Comparison of ENCODE assay signal across 9 cellular contexts in genomic region chr18:46167971-46168370, GRCh38.
A peak's percentile ranks its signal among the peaks of the same experiment; 100 is the strongest.
DNase-seq lines count a peak whose midpoint lies in the region; ATAC-seq and TF ChIP-seq lines count a peak whose summit lies in the region.
"Had no signal": no experiment of that assay in that cellular context is flagged by ENCODE, and none has a peak within 500 bp of the region (broad histone marks: within the 10 kb centered on the region; RNA-seq: fewer than 3 reads in every experiment).

No MANE protein-coding gene starts in this region.

- no peak overlapping the region for H2BK15ac ChIP-seq in neuronal stem cell (ENCODE audit: low read length)

- H3K36me3 ChIP-seq in CD4-positive, alpha-beta memory T cell (ENCODE audit: insufficient read depth, low read length): no peaks in the 10 kb centered on the region
- no peaks in the 10 kb centered on the region for H3K36me3 ChIP-seq in neuronal stem cell (replicated peaks in 1 of 2; ENCODE audit: control insufficient read depth in 2 of 2, insufficient read depth in 2 of 2, low read length in 2 of 2)
- no peaks in the 10 kb centered on the region for H3K36me3 ChIP-seq in SK-N-SH (replicated peaks in 1 of 2; ENCODE audit: control insufficient read depth in 1 of 2, insufficient read depth in 2 of 2, low read length in 1 of 2)

- no peak overlapping the region for H3K4ac ChIP-seq in neuronal stem cell (ENCODE audit: low read length)

- H3K79me1 ChIP-seq in neuronal stem cell (ENCODE audit: low read depth, low read length): no peaks in the 10 kb centered on the region

- WGBS in neuronal stem cell (ENCODE audit: extremely low coverage in 2 of 2, insufficient read length in 2 of 2, insufficient replicate concordance in 1 of 2), 2 donors: no CpG with 5 or more reads among the region's 9 CpGs
- WGBS in SK-N-SH (ENCODE audit: low lambda C conversion rate): 96% methylated on average over 9 of the region's 9 CpGs

- ATAC-seq in GM19463 (IDR thresholded peaks at IDR 0.05; ENCODE audit: unreplicated experiment) (peak; percentile 93), HG03354 (IDR thresholded peaks at IDR 0.05; ENCODE audit: poor library complexity, severe bottlenecking, unreplicated experiment) (peak; percentile 97)
- peak; percentile 79 for ATAC-seq in activated CD8-positive, alpha-beta T cell treated with anti-CD3 and anti-CD28 coated beads for 36 hours

- H3K4me1 ChIP-seq in CD4-positive, alpha-beta memory T cell (ENCODE audit: insufficient read depth, low read length): peaks cover 9% of the 10 kb centered on the region
- H3K4me1 ChIP-seq in neuronal stem cell (ENCODE audit: control insufficient read depth in 2 of 2, insufficient read depth in 1 of 2, low read depth in 1 of 2, low read length in 2 of 2) (peaks cover 0 to 3% of the 10 kb centered on the region in 2 donors), SK-N-SH (ENCODE audit: control insufficient read depth in 1 of 2, insufficient read depth in 2 of 2, low read depth in 1 of 2, low read length in 1 of 2) (peaks cover 1 to 9% of the 10 kb centered on the region in 2 experiments; a peak in 2 of 4 replicates)

- no peak overlapping the region for H2BK5ac ChIP-seq in neuronal stem cell (ENCODE audit: low read length)

- no peak overlapping the region for H3K4me3 ChIP-seq in CD4-positive, alpha-beta memory T cell (ENCODE audit: low read length in 2 of 2)
- H3K4me3 ChIP-seq in neuronal stem cell (ENCODE audit: low read length in 2 of 2) (no peak overlapping the region), SK-N-SH (ENCODE audit: low read depth in 2 of 2, low read length in 1 of 2) (no peak overlapping the region)

- H3K9me2 ChIP-seq in SK-N-SH: no peaks in the 10 kb centered on the region

- H4K91ac ChIP-seq in neuronal stem cell (ENCODE audit: low read depth, low read length, poor library complexity): peak overlapping the region; percentile 69

- H2AK5ac ChIP-seq in neuronal stem cell (ENCODE audit: low read depth, low read length): no peak overlapping the region

- no peak overlapping the region for H3K14ac ChIP-seq in neuronal stem cell (ENCODE audit: low read length)

- H4K20me1 ChIP-seq in SK-N-SH (ENCODE audit: insufficient read depth): no peaks in the 10 kb centered on the region

- no peak overlapping the region for H3K9ac ChIP-seq in neuronal stem cell (ENCODE audit: low read depth, low read length, poor library complexity)
- H3K9ac ChIP-seq in SK-N-SH: no peak overlapping the region

- no peaks in the 10 kb centered on the region for H3K27me3 ChIP-seq in CD4-positive, alpha-beta memory T cell (ENCODE audit: insufficient read depth, low read length)
- H3K27me3 ChIP-seq in neuronal stem cell (ENCODE audit: control insufficient read depth in 3 of 3, insufficient read depth in 3 of 3, low read depth in 1 of 3, low read length in 3 of 3) (no peaks in the 10 kb centered on the region), SK-N-SH (ENCODE audit: insufficient read depth) (no peaks in the 10 kb centered on the region)

- H2AFZ ChIP-seq in neuronal stem cell (ENCODE audit: low read length) (no peak overlapping the region), SK-N-SH (ENCODE audit: low read depth) (no peak overlapping the region)

- TF ChIP-seq EP300 in SK-N-SH (IDR thresholded peaks at IDR 0.05; ENCODE audit: borderline replicate concordance in 1 of 2, low read depth in 1 of 2, low read length in 1 of 2): no peak

- intact Hi-C loops in CD4-positive, alpha-beta memory T cell (cut with micrococcal nuclease): no loop called here
- intact Hi-C loops in activated CD8-positive, alpha-beta T cell treated with anti-CD3 and anti-CD28 coated beads for 36 hours (cut with micrococcal nuclease): no loop called here

- TF ChIP-seq CTCF in activated CD8-positive, alpha-beta T cell treated with anti-CD3 and anti-CD28 coated beads for 36 hours (IDR thresholded peaks at IDR 0.05): no peak
- TF ChIP-seq CTCF in SK-N-SH (IDR thresholded peaks at IDR 0.05): no peak

- no peak overlapping the region for H4K8ac ChIP-seq in neuronal stem cell (ENCODE audit: low read depth, low read length)

- H3K18ac ChIP-seq in neuronal stem cell (ENCODE audit: low read length): no peak overlapping the region

- H3K4me3 Mint-ChIP-seq in CD4-positive, alpha-beta memory T cell: peak overlapping the region; percentile 78 to 87 (median 82)
- H3K4me3 Mint-ChIP-seq in activated CD8-positive, alpha-beta T cell treated with anti-CD3 and anti-CD28 coated beads for 36 hours: peak overlapping the region; percentile 59

- H3K27me3 Mint-ChIP-seq in CD4-positive, alpha-beta memory T cell: no peaks in the 10 kb centered on the region
- H3K27me3 Mint-ChIP-seq in activated CD8-positive, alpha-beta T cell treated with anti-CD3 and anti-CD28 coated beads for 36 hours: no peaks in the 10 kb centered on the region

- H3K79me2 ChIP-seq in SK-N-SH (ENCODE audit: insufficient read depth): no peaks in the 10 kb centered on the region

- H3K36me3 Mint-ChIP-seq in CD4-positive, alpha-beta memory T cell: no peaks in the 10 kb centered on the region
- no peaks in the 10 kb centered on the region for H3K36me3 Mint-ChIP-seq in activated CD8-positive, alpha-beta T cell treated with anti-CD3 and anti-CD28 coated beads for 36 hours (ENCODE audit: low read depth)

- TF ChIP-seq RAD21 in SK-N-SH (IDR thresholded peaks at IDR 0.05; ENCODE audit: low read length): no peak

- no peaks in the 10 kb centered on the region for H3K9me3 ChIP-seq in CD4-positive, alpha-beta memory T cell (ENCODE audit: control insufficient read depth in 1 of 2, low read length in 2 of 2)
- peaks cover 0 to 2% of the 10 kb centered on the region in 2 donors for H3K9me3 ChIP-seq in neuronal stem cell (replicated peaks in 1 of 2; ENCODE audit: control insufficient read depth in 2 of 2, insufficient read depth in 1 of 2, low read depth in 1 of 2, low read length in 2 of 2)
- H3K9me3 ChIP-seq in SK-N-SH: no peaks in the 10 kb centered on the region

- H3K4me2 ChIP-seq in neuronal stem cell (ENCODE audit: insufficient read depth, low read length, poor library complexity, severe bottlenecking) (no peak overlapping the region), SK-N-SH (no peak overlapping the region)

- peak overlapping the region in 5 of 7 donors; percentile 19 to 86 (median 79) for H3K27ac Mint-ChIP-seq in CD4-positive, alpha-beta memory T cell
- H3K27ac Mint-ChIP-seq in activated CD8-positive, alpha-beta T cell treated with anti-CD3 and anti-CD28 coated beads for 36 hours: peak overlapping the region; percentile 88

- peak in 1 of 5 donors; percentile 38 for DNase-seq in CD4-positive, alpha-beta memory T cell
- DNase-seq in activated CD8-positive, alpha-beta T cell treated with anti-CD3 and anti-CD28 coated beads for 36 hours: peak; percentile 73
- DNase-seq in neuronal stem cell (ENCODE audit: low spot score): no peak
- no peak for DNase-seq in iPS-NIHi7 (ENCODE audit: extremely low spot score)
- DNase-seq in SK-N-SH: no peak
- no peak for DNase-seq in DMS79 treated with DMSO at 0.1 percent for 48 hours (lab: John Stamatoyannopoulos, UW)

- no peak overlapping the region for H3K27ac ChIP-seq in CD4-positive, alpha-beta memory T cell (ENCODE audit: low read depth, low read length)
- H3K27ac ChIP-seq in neuronal stem cell (replicated peaks; ENCODE audit: low read length): no peak overlapping the region
- no peak overlapping the region for H3K27ac ChIP-seq in SK-N-SH (ENCODE audit: low read depth in 2 of 2, low read length in 1 of 2)
- H3K27ac ChIP-seq: VCaP had no signal

- H3K4me1 Mint-ChIP-seq in CD4-positive, alpha-beta memory T cell: peaks cover 7 to 35% (median 17%) of the 10 kb centered on the region in 4 donors
- peaks cover 37% of the 10 kb centered on the region for H3K4me1 Mint-ChIP-seq in activated CD8-positive, alpha-beta T cell treated with anti-CD3 and anti-CD28 coated beads for 36 hours (ENCODE audit: low read depth)

- H3K23ac ChIP-seq in neuronal stem cell (ENCODE audit: low read depth, low read length, poor library complexity): no peak overlapping the region

- no peaks in the 10 kb centered on the region for H3K9me3 Mint-ChIP-seq in CD4-positive, alpha-beta memory T cell
- no peaks in the 10 kb centered on the region for H3K9me3 Mint-ChIP-seq in activated CD8-positive, alpha-beta T cell treated with anti-CD3 and anti-CD28 coated beads for 36 hours

- peaks cover 9% of the 10 kb centered on the region for H3F3A ChIP-seq in SK-N-SH (replicated peaks; ENCODE audit: insufficient read depth)

- POLR2A ChIA-PET in CD4-positive, alpha-beta memory T cell (lab: Charles Lee; ENCODE audit: partially characterized antibody): no interaction called here
- POLR2A ChIA-PET in activated CD8-positive, alpha-beta T cell treated with anti-CD3 and anti-CD28 coated beads for 36 hours (lab: Charles Lee): no interaction called here
- POLR2A ChIA-PET in SK-N-SH (lab: Yijun Ruan, JAX): no interaction called here

- H2BK12ac ChIP-seq in neuronal stem cell (ENCODE audit: low read length): no peak overlapping the region

- CTCF ChIA-PET in CD4-positive, alpha-beta memory T cell (lab: Charles Lee; ENCODE audit: partially characterized antibody): no interaction called here
- CTCF ChIA-PET in activated CD8-positive, alpha-beta T cell treated with anti-CD3 and anti-CD28 coated beads for 36 hours (lab: Charles Lee): no interaction called here
- CTCF ChIA-PET in SK-N-SH (lab: Yijun Ruan, JAX): no interaction called here

- H2BK120ac ChIP-seq in neuronal stem cell (ENCODE audit: low read depth, low read length): no peak overlapping the region

TF ChIP-seq in SK-N-SH, 30 proteins besides CTCF, POLR2A, EP300 and RAD21 (continues in another document):
- no peak for TF ChIP-seq TCF12 (IDR thresholded peaks at IDR 0.05)
- no peak for TF ChIP-seq MEF2A (IDR thresholded peaks at IDR 0.05; ENCODE audit: borderline replicate concordance, low read depth)
- no peak for TF ChIP-seq TEAD4 (IDR thresholded peaks at IDR 0.05; ENCODE audit: borderline replicate concordance, insufficient read depth)
- TF ChIP-seq POLR2AphosphoS5 (IDR thresholded peaks at IDR 0.05; ENCODE audit: low read depth, low read length): no peak
- no peak for TF ChIP-seq USF1 (IDR thresholded peaks at IDR 0.05; ENCODE audit: borderline replicate concordance, low read depth)
- TF ChIP-seq EZH2phosphoT487 (IDR thresholded peaks at IDR 0.05; ENCODE audit: borderline replicate concordance, low read depth): no peak
